In the genomic region with DNA sequence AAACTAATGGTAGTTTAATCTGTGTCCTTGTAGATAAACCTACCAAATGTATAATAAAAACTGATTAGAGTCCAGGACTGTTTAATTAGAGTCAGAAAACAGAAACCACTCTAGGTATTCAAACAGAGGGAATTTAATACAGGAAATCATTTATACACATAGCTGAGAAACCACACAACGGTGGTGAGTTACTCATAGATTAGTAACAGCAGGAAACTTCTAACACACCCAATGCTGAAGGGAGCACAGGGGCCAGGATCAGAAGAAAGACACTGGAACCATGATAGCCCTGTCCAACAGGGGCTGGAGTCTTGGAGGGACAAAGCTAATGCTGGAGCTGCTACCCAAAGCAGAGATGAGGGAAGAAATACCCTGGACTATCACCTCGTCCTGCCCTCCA, we compare ENCODE assay signal across 1 cellular context.
TF ChIP-seq lines count a peak whose summit lies in the region.

No MANE protein-coding gene starts in this region.

TF ChIP-seq in GM23338, 12 proteins besides CTCF, POLR2A, EP300 and RAD21 (continued from another document):
- TF ChIP-seq ZNF462 (CRISPR knock-in tag; IDR thresholded peaks at IDR 0.05) (no peak), ZNF114 (CRISPR knock-in tag; IDR thresholded peaks at IDR 0.05) (no peak), JUNB (IDR thresholded peaks at IDR 0.05; ENCODE audit: unreplicated experiment) (no peak), ETS1 (IDR thresholded peaks at IDR 0.05) (no peak), STAT1 (IDR thresholded peaks at IDR 0.05; ENCODE audit: unreplicated experiment) (no peak), CREB1 (CRISPR knock-in tag; IDR thresholded peaks at IDR 0.05; ENCODE audit: low read depth) (no peak), EZH2 (IDR thresholded peaks at IDR 0.05; ENCODE audit: low read depth, unreplicated experiment) (no peak), POLR2AphosphoS5 (IDR thresholded peaks at IDR 0.05; ENCODE audit: low read depth) (no peak), EZH2phosphoT487 (IDR thresholded peaks at IDR 0.05; ENCODE audit: unreplicated experiment) (no peak)
- TF ChIP-seq, protein P1, sequence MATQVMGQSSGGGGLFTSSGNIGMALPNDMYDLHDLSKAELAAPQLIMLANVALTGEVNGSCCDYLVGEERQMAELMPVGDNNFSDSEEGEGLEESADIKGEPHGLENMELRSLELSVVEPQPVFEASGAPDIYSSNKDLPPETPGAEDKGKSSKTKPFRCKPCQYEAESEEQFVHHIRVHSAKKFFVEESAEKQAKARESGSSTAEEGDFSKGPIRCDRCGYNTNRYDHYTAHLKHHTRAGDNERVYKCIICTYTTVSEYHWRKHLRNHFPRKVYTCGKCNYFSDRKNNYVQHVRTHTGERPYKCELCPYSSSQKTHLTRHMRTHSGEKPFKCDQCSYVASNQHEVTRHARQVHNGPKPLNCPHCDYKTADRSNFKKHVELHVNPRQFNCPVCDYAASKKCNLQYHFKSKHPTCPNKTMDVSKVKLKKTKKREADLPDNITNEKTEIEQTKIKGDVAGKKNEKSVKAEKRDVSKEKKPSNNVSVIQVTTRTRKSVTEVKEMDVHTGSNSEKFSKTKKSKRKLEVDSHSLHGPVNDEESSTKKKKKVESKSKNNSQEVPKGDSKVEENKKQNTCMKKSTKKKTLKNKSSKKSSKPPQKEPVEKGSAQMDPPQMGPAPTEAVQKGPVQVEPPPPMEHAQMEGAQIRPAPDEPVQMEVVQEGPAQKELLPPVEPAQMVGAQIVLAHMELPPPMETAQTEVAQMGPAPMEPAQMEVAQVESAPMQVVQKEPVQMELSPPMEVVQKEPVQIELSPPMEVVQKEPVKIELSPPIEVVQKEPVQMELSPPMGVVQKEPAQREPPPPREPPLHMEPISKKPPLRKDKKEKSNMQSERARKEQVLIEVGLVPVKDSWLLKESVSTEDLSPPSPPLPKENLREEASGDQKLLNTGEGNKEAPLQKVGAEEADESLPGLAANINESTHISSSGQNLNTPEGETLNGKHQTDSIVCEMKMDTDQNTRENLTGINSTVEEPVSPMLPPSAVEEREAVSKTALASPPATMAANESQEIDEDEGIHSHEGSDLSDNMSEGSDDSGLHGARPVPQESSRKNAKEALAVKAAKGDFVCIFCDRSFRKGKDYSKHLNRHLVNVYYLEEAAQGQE (IDR thresholded peaks at IDR 0.05; ENCODE audit: unreplicated experiment), result no peak
